Comparison of ENCODE assay signal across 22 cellular contexts in the genomic region with DNA sequence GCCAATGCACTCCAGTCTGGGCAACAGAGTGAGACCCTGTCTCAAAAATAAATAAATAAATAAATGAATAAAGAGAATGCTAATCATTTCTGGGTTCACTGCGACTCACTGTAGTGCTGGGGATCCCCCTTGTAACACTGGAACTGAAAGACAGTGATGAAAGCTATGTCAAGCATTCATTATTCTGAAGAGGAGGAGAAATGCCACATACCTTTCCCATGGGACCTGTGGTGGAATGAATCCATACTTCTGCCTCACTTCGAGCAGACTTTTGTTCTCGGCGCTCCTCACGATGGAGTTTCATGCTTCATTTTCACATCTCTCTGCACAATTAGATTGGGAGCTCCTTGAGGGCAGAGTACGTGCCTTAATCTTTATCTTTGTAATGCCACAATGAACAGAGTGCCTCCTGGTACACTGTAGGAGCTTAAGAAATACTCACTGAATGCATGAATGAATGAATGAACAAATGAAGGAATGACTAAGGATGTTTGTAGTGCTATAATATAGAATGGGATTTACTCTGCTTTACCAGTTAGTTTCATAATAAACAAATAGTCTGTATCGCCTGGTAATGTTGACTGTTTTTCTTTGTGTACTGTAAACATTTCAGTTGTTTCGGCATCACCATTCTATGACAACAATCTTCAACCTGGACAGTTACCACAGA. TPM values are rescaled to one million over a fixed set of nuclear protein-coding genes. Genes with fewer than 3 reads are reported as not detected.
A peak's percentile ranks its signal among the peaks of the same experiment; 100 is the strongest.
DNase-seq lines count a peak whose midpoint lies in the region; ATAC-seq, FAIRE-seq and TF ChIP-seq lines count a peak whose summit lies in the region.
"Had no signal": no experiment of that assay in that cellular context is flagged by ENCODE, and none has a peak within 500 bp of the region (broad histone marks: within the 10 kb centered on the region; RNA-seq: fewer than 3 reads in every experiment).

No MANE protein-coding gene starts in this region.

- H3K27ac Mint-ChIP-seq in Caco-2 (ENCODE audit: unreplicated experiment) (no peak overlapping the region), memory B cell (no peak overlapping the region)
- H3K27ac Mint-ChIP-seq: H9 had no signal

- H3K27me3 ChIP-seq in Caco-2 (replicated peaks; ENCODE audit: control insufficient read depth, insufficient read depth, low read length) = no peaks in the 10 kb centered on the region
- no peaks in the 10 kb centered on the region for H3K27me3 ChIP-seq in mesenchymal stem cell (ENCODE audit: control insufficient read depth in 1 of 2, insufficient read depth in 1 of 2, low read length in 2 of 2)
- H3K27me3 ChIP-seq: BLaER1 had no signal

- H3K27me3 Mint-ChIP-seq in Caco-2 (ENCODE audit: insufficient read depth, unreplicated experiment) = no peaks in the 10 kb centered on the region
- no peaks in the 10 kb centered on the region for H3K27me3 Mint-ChIP-seq in memory B cell

- CTCF ChIA-PET in Caco-2 (lab: Charles Lee) = no interaction called here

- FAIRE-seq in RCC 7860 (lab: Jason Lieb, UNC) = no peak
- FAIRE-seq: A204.1 had no signal

- H3K14ac ChIP-seq in mesenchymal stem cell (ENCODE audit: low read length in 2 of 2) = no peak overlapping the region

- H2BK15ac ChIP-seq in mesenchymal stem cell (ENCODE audit: low read depth, poor library complexity, severe bottlenecking) = no peak overlapping the region

- H2AK5ac ChIP-seq in mesenchymal stem cell (ENCODE audit: low read length, severe bottlenecking) = no peak overlapping the region

- DNase-seq in Caco-2 = no peak
- no peak for DNase-seq in memory B cell (ENCODE audit: low spot score in 2 of 2)
- no peak for DNase-seq in RCC 7860 (ENCODE audit: low spot score)
- DNase-seq in mesenchymal stem cell = no peak
- DNase-seq: CD4-positive, alpha-beta memory T cell; DMS53; EL; H9; KG1; MV-4-11; NCI-H1694 treated with DMSO at 0.1 percent for 48 hours; NCI-H748 treated with DMSO at 0.1 percent for 48 hours; NK-92 treated with Interleukin-12 subunit alpha and Interleukin-12 subunit beta, amount 100 ng/mL, for 24 hours; OCI-M1; RPMI8226; SHP77 treated with DMSO at 0.1 percent for 48 hours; SK-N-SH had no signal

- no peak overlapping the region for H2BK12ac ChIP-seq in mesenchymal stem cell (ENCODE audit: low read length in 2 of 2)

- H3K9me3 Mint-ChIP-seq in Caco-2 (ENCODE audit: unreplicated experiment) (peaks cover 9% of the 10 kb centered on the region), memory B cell (no peaks in the 10 kb centered on the region)
- H3K9me3 Mint-ChIP-seq: CD4-positive, alpha-beta memory T cell had no signal

- ATAC-seq in GM18502 (IDR thresholded peaks at IDR 0.05; ENCODE audit: poor library complexity, unreplicated experiment) (peak; percentile 45), HG02678 (IDR thresholded peaks at IDR 0.05; ENCODE audit: unreplicated experiment) (peak; percentile 44), memory B cell (ENCODE audit: low read depth) (peak; percentile 38), GM19035 (IDR thresholded peaks at IDR 0.05; ENCODE audit: unreplicated experiment) (no peak)

- H3K27ac ChIP-seq in mesenchymal stem cell (ENCODE audit: low read length, poor library complexity, severe bottlenecking) = no peak overlapping the region
- H3K27ac ChIP-seq: BLaER1 had no signal

- H3K36me3 ChIP-seq in Caco-2 (ENCODE audit: control insufficient read depth, insufficient read depth, low read length) (no peaks in the 10 kb centered on the region; the same call in none of the 2 replicates), mesenchymal stem cell (ENCODE audit: control insufficient read depth in 1 of 2, insufficient read depth in 2 of 2, low read depth in 1 of 2, low read length in 2 of 2) (peaks cover 13 to 38% of the 10 kb centered on the region in 2 experiments)
- H3K36me3 ChIP-seq: BLaER1 had no signal

- no peak overlapping the region for H3K4me3 Mint-ChIP-seq in Caco-2 (ENCODE audit: unreplicated experiment)
- H3K4me3 Mint-ChIP-seq in memory B cell = no peak overlapping the region
- H3K4me3 Mint-ChIP-seq: CD4-positive, alpha-beta memory T cell; H9 had no signal

- no peak overlapping the region for H3K18ac ChIP-seq in mesenchymal stem cell (ENCODE audit: low read depth in 1 of 2, low read length in 2 of 2)

- POLR2A ChIA-PET in Caco-2 (lab: Charles Lee) = no interaction called here

- H3K4me2 ChIP-seq in mesenchymal stem cell (ENCODE audit: low read length, poor library complexity, severe bottlenecking) = no peak overlapping the region
- H3K4me2 ChIP-seq: BLaER1, SK-N-SH had no signal

- H3K79me1 ChIP-seq in mesenchymal stem cell (replicated peaks; ENCODE audit: low read length, poor library complexity, severe bottlenecking) = no peaks in the 10 kb centered on the region

- H3K9me3 ChIP-seq in Caco-2 (no peaks in the 10 kb centered on the region), mesenchymal stem cell (ENCODE audit: control insufficient read depth, low read length) (no peaks in the 10 kb centered on the region)
- H3K9me3 ChIP-seq: BLaER1, SK-N-SH had no signal

- WGBS in mesenchymal stem cell = 97% methylated on average over 8 of the region's 8 CpGs

- BruUV-seq in Caco-2 (replicated peaks; lab: Mats Ljungman, UMichigan) = TSS peak; percentile 30

- H2AFZ ChIP-seq in mesenchymal stem cell (ENCODE audit: low read depth, low read length) = no peak overlapping the region

- no peak overlapping the region for H2BK120ac ChIP-seq in mesenchymal stem cell (ENCODE audit: low read depth, low read length)

- TF ChIP-seq CTCF in Caco-2 (IDR thresholded peaks at IDR 0.05; ENCODE audit: insufficient read depth in 1 of 2, low read depth in 1 of 2, low read length in 1 of 2, severe bottlenecking in 1 of 2, unreplicated experiment in 1 of 2) = no peak

- H3K4me1 Mint-ChIP-seq in Caco-2 (ENCODE audit: low read depth, unreplicated experiment) (no peaks in the 10 kb centered on the region), memory B cell (peaks cover 7% of the 10 kb centered on the region)
- H3K4me1 Mint-ChIP-seq: H9 had no signal

- H3K23ac ChIP-seq in mesenchymal stem cell (ENCODE audit: low read length in 2 of 2) = no peak overlapping the region

- H4K91ac ChIP-seq in mesenchymal stem cell (ENCODE audit: low read length) = no peak overlapping the region

- peaks cover 24% of the 10 kb centered on the region for H3K36me3 Mint-ChIP-seq in Caco-2 (ENCODE audit: insufficient read depth, unreplicated experiment)
- no peaks in the 10 kb centered on the region for H3K36me3 Mint-ChIP-seq in memory B cell

- no peak overlapping the region for H3K4ac ChIP-seq in mesenchymal stem cell (ENCODE audit: low read depth in 1 of 2, low read length in 2 of 2)

- H4K8ac ChIP-seq in mesenchymal stem cell (ENCODE audit: low read length) = no peak overlapping the region

- H3K4me1 ChIP-seq in Caco-2 = no peaks in the 10 kb centered on the region
- peaks cover 2% of the 10 kb centered on the region for H3K4me1 ChIP-seq in mesenchymal stem cell (ENCODE audit: control insufficient read depth, insufficient read depth, low read depth, low read length)
- H3K4me1 ChIP-seq: BLaER1 had no signal

- H3K9ac ChIP-seq in mesenchymal stem cell (ENCODE audit: low read length) = no peak overlapping the region
- H3K9ac ChIP-seq: BLaER1, SK-N-SH had no signal

- H3K4me3 ChIP-seq in Caco-2 (ENCODE audit: low read depth, low read length) (no peak overlapping the region), mesenchymal stem cell (ENCODE audit: insufficient read depth in 1 of 2, low read depth in 1 of 2, low read length in 2 of 2) (no peak overlapping the region)
- H3K4me3 ChIP-seq: BLaER1 had no signal

- intact Hi-C loops in Caco-2 (cut with micrococcal nuclease; ENCODE audit: unreplicated experiment) = no loop called here

- no peak overlapping the region for H2BK5ac ChIP-seq in mesenchymal stem cell (ENCODE audit: low read depth, low read length, poor library complexity, severe bottlenecking)

RNA-seq across cellular contexts. Expression of a gene that starts 45.8 kb away (rescaled TPM):
- total RNA-seq in Caco-2 (2022) = 44.5 and 46.4 TPM in 2 replicates
- polyA plus RNA-seq in mesenchymal stem cell (2013, experiment 1 of 2) = 85.6 TPM
- 87.7 TPM for polyA plus RNA-seq in mesenchymal stem cell (2013, experiment 2 of 2)
